8 cellular contexts compared by ENCODE assay signal in genomic region chr2:112053917-112054846, GRCh38. TPM values are rescaled to one million over a fixed set of nuclear protein-coding genes. Genes with fewer than 3 reads are reported as not detected.
DNase-seq lines count a peak whose midpoint lies in the region; ATAC-seq, FAIRE-seq and TF ChIP-seq lines count a peak whose summit lies in the region.

No MANE protein-coding gene starts in this region.

- H3K4me1 ChIP-seq in A673 (ENCODE audit: insufficient read depth, low read length, poor library complexity, severe bottlenecking) (peaks cover 21% of the 10 kb centered on the region), breast epithelium (peaks cover 0 to 7% of the 10 kb centered on the region in 2 donors), small intestine (ENCODE audit: control insufficient read depth in 2 of 2, insufficient read depth in 1 of 2, low read depth in 1 of 2, low read length in 1 of 2) (peaks cover 7 to 9% of the 10 kb centered on the region in 2 donors)

- intact Hi-C loops in A673 (cut with micrococcal nuclease; ENCODE audit: unreplicated experiment) (no loop called here), breast epithelium (cut with DNase I; ENCODE audit: low total_unique reads) (no loop called here)

- CTCF ChIA-PET in A673 (lab: Charles Lee): no interaction called here

- POLR2A ChIA-PET in A673 (lab: Charles Lee; ENCODE audit: low non-redundant PET): interaction anchor here (0.6 to 0.7 kb wide), 2 partner anchors 153 to 1973 kb away, joined by 6 to 8 read pairs; no protein-coding TSS in a partner anchor

- BruUV-seq in A673 (replicated peaks; lab: Mats Ljungman, UMichigan): no TSS peak

- no peaks in the 10 kb centered on the region for H3K36me3 ChIP-seq in A673 (ENCODE audit: insufficient read depth, low read length, poor library complexity, severe bottlenecking)
- H3K36me3 ChIP-seq in breast epithelium: no peaks in the 10 kb centered on the region
- H3K36me3 ChIP-seq in small intestine (ENCODE audit: control insufficient read depth in 2 of 2, insufficient read depth in 2 of 2, low read length in 2 of 2): no peaks in the 10 kb centered on the region

- ATAC-seq in GM18870 (IDR thresholded peaks at IDR 0.05; ENCODE audit: unreplicated experiment) (peak; percentile 54), HG03108 (IDR thresholded peaks at IDR 0.05; ENCODE audit: unreplicated experiment) (peak; percentile 55)

- no peak for FAIRE-seq in small intestine (lab: Jason Lieb, UNC)

- H3K27ac ChIP-seq in A673 (ENCODE audit: low read depth, low read length, poor library complexity, severe bottlenecking) (peak overlapping the region; percentile 82), VCaP (peak overlapping the region; percentile 48), breast epithelium (peak overlapping the region; percentile 93 to 98), small intestine (ENCODE audit: low read depth in 1 of 2, low read length in 1 of 2) (peak overlapping the region; percentile 87 to 98)

- DNase-seq in A673 (ENCODE audit: low spot score): peak; percentile 94
- peak; percentile 98 for DNase-seq in NCI-H2196 (lab: John Stamatoyannopoulos, UW; ENCODE audit: unreplicated experiment)
- DNase-seq in breast epithelium (ENCODE audit: low spot score in 2 of 2): peak; percentile 97 to 98
- peak; percentile 84 for DNase-seq in iPS-NIHi7 (ENCODE audit: extremely low spot score)
- peak; percentile 96 for DNase-seq in small intestine

- no peaks in the 10 kb centered on the region for H3K27me3 ChIP-seq in A673 (replicated peaks; ENCODE audit: insufficient read depth, low read depth, low read length, poor library complexity)
- no peaks in the 10 kb centered on the region for H3K27me3 ChIP-seq in breast epithelium
- no peaks in the 10 kb centered on the region for H3K27me3 ChIP-seq in small intestine (ENCODE audit: control insufficient read depth in 2 of 2, insufficient read depth in 2 of 2, low read length in 2 of 2)

- no peaks in the 10 kb centered on the region for H3K9me3 ChIP-seq in A673 (ENCODE audit: low read depth, low read length, poor library complexity, severe bottlenecking)
- H3K9me3 ChIP-seq in breast epithelium: no peaks in the 10 kb centered on the region
- no peaks in the 10 kb centered on the region for H3K9me3 ChIP-seq in small intestine (ENCODE audit: control insufficient read depth, low read depth)

- TF ChIP-seq CTCF in A673 (conservative IDR thresholded peaks at IDR 0.05; ENCODE audit: low read depth, low read length) (no peak), VCaP (conservative IDR thresholded peaks at IDR 0.05) (no peak), breast epithelium (IDR thresholded peaks at IDR 0.05) (no peak)

- H3K4me3 ChIP-seq in A673 (ENCODE audit: low read depth, low read length, poor library complexity, severe bottlenecking) (peak overlapping the region; percentile 99), breast epithelium (peak overlapping the region; percentile 40 to 92 (median 90)), small intestine (ENCODE audit: low read depth in 1 of 2, low read length in 2 of 2) (peak overlapping the region in 1 of 2 donors; percentile 22)

- TF ChIP-seq POLR2A in breast epithelium (IDR thresholded peaks at IDR 0.05): no peak

- WGBS in small intestine, 3 donors: 1 to 2% (median 1%) methylated on average over 37 to 62 of the region's 62 CpGs

RNA-seq across cellular contexts. Expression of gene TMEM87B, which starts 0.9 kb away (rescaled TPM):
- 16.9 and 21.8 TPM in 2 replicates for total RNA-seq in A673 (2021)
- total RNA-seq in breast epithelium: 10 to 100 TPM; 16.2 to 52.0 (median 38.3) TPM
- polyA plus RNA-seq in small intestine: 10 to 100 TPM; 17.3 to 29.2 (median 23.0) TPM
